Comparison of ENCODE assay signal across 9 cellular contexts in the genomic region with DNA sequence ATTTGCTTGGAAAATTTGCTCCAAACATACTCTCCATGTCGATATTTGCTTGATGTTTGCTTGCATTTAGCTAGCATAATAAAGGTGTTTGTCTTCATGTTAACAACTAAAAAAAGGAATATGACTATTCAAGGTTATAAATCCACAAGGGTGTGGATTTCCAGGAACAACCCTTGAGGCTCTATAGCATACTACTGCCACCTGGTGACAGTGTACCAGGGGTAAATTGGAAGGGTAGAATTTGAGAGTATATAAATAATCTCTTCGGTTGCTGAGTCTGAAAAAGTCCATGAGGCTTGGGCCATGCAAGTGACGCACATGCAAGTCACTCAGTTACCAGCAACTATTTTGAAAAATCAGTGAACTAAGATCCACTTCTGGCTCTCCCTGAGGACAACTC.
DNase-seq lines count a peak whose midpoint lies in the region; ATAC-seq and TF ChIP-seq lines count a peak whose summit lies in the region.
"Had no signal": no experiment of that assay in that cellular context is flagged by ENCODE, and none has a peak within 500 bp of the region (broad histone marks: within the 10 kb centered on the region; RNA-seq: fewer than 3 reads in every experiment).

No MANE protein-coding gene starts in this region.

- no peaks in the 10 kb centered on the region for H3K79me2 ChIP-seq in MM.1S (ENCODE audit: low read length)

- H4K20me1 ChIP-seq in MM.1S (ENCODE audit: insufficient read depth, low read length): no peaks in the 10 kb centered on the region

- H2AFZ ChIP-seq in MM.1S (ENCODE audit: low read length): no peak overlapping the region

- peaks cover 6% of the 10 kb centered on the region for H3K36me3 Mint-ChIP-seq in brain
- H3K36me3 Mint-ChIP-seq in activated naive CD4-positive, alpha-beta T cell treated with anti-CD3 and anti-CD28 coated beads, Interleukin-2, amount 10 ng/mL, durations not matched to agents 7 days and 5 days: no peaks in the 10 kb centered on the region

- no peaks in the 10 kb centered on the region for H3F3A ChIP-seq in MM.1S (ENCODE audit: insufficient read depth, low read length)

- peaks cover 22% of the 10 kb centered on the region; the same call in 1 of the 2 replicates for H3K27me3 ChIP-seq in MM.1S (replicated peaks; ENCODE audit: insufficient read depth, low read length)

- CTCF ChIA-PET in activated naive CD4-positive, alpha-beta T cell treated with anti-CD3 and anti-CD28 coated beads, Interleukin-2, amount 10 ng/mL, durations not matched to agents 7 days and 5 days (lab: Charles Lee): interaction anchor here (0.7 to 1.8 kb wide), 5 partner anchors 35 to 93 kb away, joined by 3 to 5 read pairs (median 4); no protein-coding TSS in a partner anchor

- peak; percentile 25 for TF ChIP-seq CTCF in MM.1S (IDR thresholded peaks at IDR 0.05; ENCODE audit: low read length)
- TF ChIP-seq CTCF in brain (conservative IDR thresholded peaks at IDR 0.05): peak in 1 of 2 experiments; percentile 28

- no peak overlapping the region for H3K4me3 Mint-ChIP-seq in brain
- H3K4me3 Mint-ChIP-seq in activated naive CD4-positive, alpha-beta T cell treated with anti-CD3 and anti-CD28 coated beads, Interleukin-2, amount 10 ng/mL, durations not matched to agents 7 days and 5 days: no peak overlapping the region
- H3K4me3 Mint-ChIP-seq: effector memory CD8-positive, alpha-beta T cell had no signal

- H3K4me1 ChIP-seq in MM.1S (ENCODE audit: low read length): no peaks in the 10 kb centered on the region

- peak overlapping the region in 3 of 5 experiments; percentile 6 to 81 (median 46) for H3K27ac Mint-ChIP-seq in brain
- H3K27ac Mint-ChIP-seq in activated naive CD4-positive, alpha-beta T cell treated with anti-CD3 and anti-CD28 coated beads, Interleukin-2, amount 10 ng/mL, durations not matched to agents 7 days and 5 days: no peak overlapping the region
- H3K27ac Mint-ChIP-seq: effector memory CD8-positive, alpha-beta T cell had no signal

- H3K27ac ChIP-seq in MM.1S (ENCODE audit: low read length): no peak overlapping the region

- H3K9ac ChIP-seq in MM.1S (ENCODE audit: low read length): no peak overlapping the region

- H3K27me3 Mint-ChIP-seq in brain: peaks cover 25% of the 10 kb centered on the region
- H3K27me3 Mint-ChIP-seq in activated naive CD4-positive, alpha-beta T cell treated with anti-CD3 and anti-CD28 coated beads, Interleukin-2, amount 10 ng/mL, durations not matched to agents 7 days and 5 days: peaks cover 26% of the 10 kb centered on the region

- H3K9me3 ChIP-seq in MM.1S (replicated peaks; ENCODE audit: insufficient read depth, low read length): no peaks in the 10 kb centered on the region

- H3K4me1 Mint-ChIP-seq in brain: peaks cover 56% of the 10 kb centered on the region
- H3K4me1 Mint-ChIP-seq in activated naive CD4-positive, alpha-beta T cell treated with anti-CD3 and anti-CD28 coated beads, Interleukin-2, amount 10 ng/mL, durations not matched to agents 7 days and 5 days: no peaks in the 10 kb centered on the region

- no peak overlapping the region for H3K4me2 ChIP-seq in MM.1S (ENCODE audit: low read depth, low read length)

- H3K9me3 Mint-ChIP-seq in brain: no peaks in the 10 kb centered on the region
- no peaks in the 10 kb centered on the region for H3K9me3 Mint-ChIP-seq in activated naive CD4-positive, alpha-beta T cell treated with anti-CD3 and anti-CD28 coated beads, Interleukin-2, amount 10 ng/mL, durations not matched to agents 7 days and 5 days
- H3K9me3 Mint-ChIP-seq: effector memory CD8-positive, alpha-beta T cell had no signal

- no peaks in the 10 kb centered on the region for H3K36me3 ChIP-seq in MM.1S (replicated peaks; ENCODE audit: insufficient read depth, low read length)

- ATAC-seq in HG03432 (IDR thresholded peaks at IDR 0.05; ENCODE audit: unreplicated experiment): no peak
- ATAC-seq: effector memory CD8-positive, alpha-beta T cell had no signal

- peak; percentile 40 for DNase-seq in NCI-H1092 treated with DMSO at 0.1 percent for 48 hours (lab: John Stamatoyannopoulos, UW)
- DNase-seq in NCI-H1092 (lab: John Stamatoyannopoulos, UW): no peak
- no peak for DNase-seq in MM.1S
- peak; percentile 31 for DNase-seq in myocyte (ENCODE audit: low read depth)
- DNase-seq in MV-4-11 (lab: John Stamatoyannopoulos, UW): no peak
- DNase-seq in activated naive CD4-positive, alpha-beta T cell treated with anti-CD3 and anti-CD28 coated beads, Interleukin-2, amount 10 ng/mL, durations not matched to agents 7 days and 5 days: no peak
- DNase-seq: effector memory CD8-positive, alpha-beta T cell had no signal

- H3K9me2 ChIP-seq in MM.1S (replicated peaks; ENCODE audit: insufficient read depth, low read length): no peaks in the 10 kb centered on the region

- H3K4me3 ChIP-seq in MM.1S (ENCODE audit: low read length): no peak overlapping the region

Comparison
In these comparisons a context has a peak if more than half of its experiments do, and no peak if none do; other contexts are left out.
1. DNase-seq: peak in NCI-H1092 treated with DMSO at 0.1 percent for 48 hours (single experiment) and myocyte (single experiment); none in NCI-H1092 (single experiment), MM.1S (single experiment), MV-4-11 (single experiment) and activated naive CD4-positive, alpha-beta T cell treated with anti-CD3 and anti-CD28 coated beads, Interleukin-2, amount 10 ng/mL, durations not matched to agents 7 days and 5 days (single experiment).